In the genomic region with DNA sequence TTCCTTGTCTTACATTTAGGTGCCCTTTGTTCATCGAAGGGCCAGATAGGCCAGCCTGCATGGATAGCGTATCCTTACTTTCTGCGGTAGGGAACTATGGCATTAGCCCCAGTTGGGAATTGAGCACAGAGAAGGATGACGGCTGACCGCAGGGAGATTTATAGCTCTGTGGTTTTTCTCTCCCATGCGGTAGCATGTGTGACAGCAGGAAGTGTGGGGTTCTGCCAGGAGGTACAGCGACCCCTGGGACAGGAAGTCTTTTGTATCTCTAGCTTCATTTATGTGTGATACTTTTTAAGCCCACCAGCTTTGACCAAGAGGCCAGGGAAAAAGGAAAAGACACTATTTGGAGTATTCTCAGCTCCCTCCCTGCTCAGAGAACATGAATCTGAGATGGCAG, we compare ENCODE assay signal across 9 cellular contexts. TPM values are rescaled to one million over a fixed set of nuclear protein-coding genes. Genes with fewer than 3 reads are reported as not detected.
DNase-seq lines count a peak whose midpoint lies in the region; ATAC-seq and TF ChIP-seq lines count a peak whose summit lies in the region.
"Had no signal": no experiment of that assay in that cellular context is flagged by ENCODE, and none has a peak within 500 bp of the region (broad histone marks: within the 10 kb centered on the region; RNA-seq: fewer than 3 reads in every experiment).

No MANE protein-coding gene starts in this region.

- no peaks in the 10 kb centered on the region for H4K20me1 ChIP-seq in DND-41 (ENCODE audit: insufficient read depth, low read length)

- H3K9ac ChIP-seq in DND-41 (ENCODE audit: low read depth, low read length) (peak overlapping the region; percentile 58), mesenchymal stem cell (ENCODE audit: low read length) (no peak overlapping the region)

- no peak overlapping the region for H2BK15ac ChIP-seq in mesenchymal stem cell (ENCODE audit: low read depth, poor library complexity, severe bottlenecking)

- H3K9me3 ChIP-seq in DND-41 (ENCODE audit: insufficient read depth, low read length, severe bottlenecking) (no peaks in the 10 kb centered on the region), mesenchymal stem cell (ENCODE audit: control insufficient read depth, low read length) (peaks cover 14% of the 10 kb centered on the region)

- no peak overlapping the region for H4K91ac ChIP-seq in mesenchymal stem cell (ENCODE audit: low read length)

- no peak overlapping the region for H3K14ac ChIP-seq in mesenchymal stem cell (ENCODE audit: low read length in 2 of 2)

- H3K4me1 Mint-ChIP-seq in activated CD8-positive, alpha-beta T cell treated with anti-CD3 and anti-CD28 coated beads, Interleukin-2, amount 10 ng/mL, durations not matched to agents 7 days and 5 days (ENCODE audit: low read depth) = peaks cover 75% of the 10 kb centered on the region

- H2BK120ac ChIP-seq in mesenchymal stem cell (ENCODE audit: low read depth, low read length) = peak overlapping the region; percentile 11

- peaks cover 70% of the 10 kb centered on the region for H3K4me1 ChIP-seq in DND-41 (ENCODE audit: insufficient read depth, low read length)
- H3K4me1 ChIP-seq in mesenchymal stem cell (ENCODE audit: control insufficient read depth, insufficient read depth, low read depth, low read length) = peaks cover 4% of the 10 kb centered on the region

- H3K9me3 Mint-ChIP-seq in activated CD8-positive, alpha-beta T cell treated with anti-CD3 and anti-CD28 coated beads, Interleukin-2, amount 10 ng/mL, durations not matched to agents 7 days and 5 days (ENCODE audit: insufficient read depth) = no peaks in the 10 kb centered on the region

- POLR2A ChIA-PET in activated CD8-positive, alpha-beta T cell treated with anti-CD3 and anti-CD28 coated beads, Interleukin-2, amount 10 ng/mL, durations not matched to agents 7 days and 5 days (lab: Charles Lee) = interaction anchor here (1.0 to 2.7 kb wide), 4 partner anchors 14 to 33 kb away, joined by 3 to 12 read pairs (median 4); partner anchors contain the start of gene GAB3

- H3K4me3 Mint-ChIP-seq in activated CD8-positive, alpha-beta T cell treated with anti-CD3 and anti-CD28 coated beads, Interleukin-2, amount 10 ng/mL, durations not matched to agents 7 days and 5 days = peak overlapping the region; percentile 49

- no peak overlapping the region for H2AK5ac ChIP-seq in mesenchymal stem cell (ENCODE audit: low read length, severe bottlenecking)

- peak overlapping the region; percentile 7 to 20 for H3K4ac ChIP-seq in mesenchymal stem cell (ENCODE audit: low read depth in 1 of 2, low read length in 2 of 2)

- no peaks in the 10 kb centered on the region for H3K79me1 ChIP-seq in mesenchymal stem cell (replicated peaks; ENCODE audit: low read length, poor library complexity, severe bottlenecking)

- peaks cover 43% of the 10 kb centered on the region for H3K36me3 ChIP-seq in DND-41 (ENCODE audit: insufficient read depth, low read length)
- H3K36me3 ChIP-seq in mesenchymal stem cell (ENCODE audit: control insufficient read depth in 1 of 2, insufficient read depth in 2 of 2, low read depth in 1 of 2, low read length in 2 of 2) = no peaks in the 10 kb centered on the region

- H3K4me2 ChIP-seq in DND-41 (ENCODE audit: insufficient read depth, low read length) (peak overlapping the region; percentile 59), mesenchymal stem cell (ENCODE audit: low read length, poor library complexity, severe bottlenecking) (no peak overlapping the region)
- H3K4me2 ChIP-seq: PC-9 had no signal

- no peak overlapping the region for H2BK5ac ChIP-seq in mesenchymal stem cell (ENCODE audit: low read depth, low read length, poor library complexity, severe bottlenecking)

- H3K23ac ChIP-seq in mesenchymal stem cell (ENCODE audit: low read length in 2 of 2) = no peak overlapping the region

- peak overlapping the region; percentile 73 to 78 for H3K18ac ChIP-seq in mesenchymal stem cell (ENCODE audit: low read depth in 1 of 2, low read length in 2 of 2)

- H2BK12ac ChIP-seq in mesenchymal stem cell (ENCODE audit: low read length in 2 of 2) = peak overlapping the region in 1 of 2 experiments; percentile 37

- ATAC-seq in DND-41 (ENCODE audit: insufficient read depth, low read depth) (peak; percentile 66), HG03520 (IDR thresholded peaks at IDR 0.05; ENCODE audit: unreplicated experiment) (no peak), GM19397 (IDR thresholded peaks at IDR 0.05; ENCODE audit: unreplicated experiment) (no peak), HG03439 (IDR thresholded peaks at IDR 0.05; ENCODE audit: unreplicated experiment) (no peak), GM18909 (IDR thresholded peaks at IDR 0.05; ENCODE audit: poor library complexity, unreplicated experiment) (no peak)
- no peak for ATAC-seq in activated CD8-positive, alpha-beta T cell treated with anti-CD3 and anti-CD28 coated beads, Interleukin-2, amount 10 ng/mL, durations not matched to agents 7 days and 5 days

- peak; percentile 57 for TF ChIP-seq CTCF in DND-41 (IDR thresholded peaks at IDR 0.05; ENCODE audit: borderline replicate concordance, extremely low read depth, low read length, poor library complexity, severe bottlenecking)

- H4K8ac ChIP-seq in mesenchymal stem cell (ENCODE audit: low read length) = no peak overlapping the region

- H3K27ac ChIP-seq in DND-41 (ENCODE audit: low read length) (peak overlapping the region; percentile 96), mesenchymal stem cell (ENCODE audit: low read length, poor library complexity, severe bottlenecking) (no peak overlapping the region)
- H3K27ac ChIP-seq: PC-9 had no signal

- H3K27me3 ChIP-seq in DND-41 (ENCODE audit: insufficient read depth, low read length, poor library complexity) = no peaks in the 10 kb centered on the region
- peaks cover 0 to 8% of the 10 kb centered on the region in 2 experiments for H3K27me3 ChIP-seq in mesenchymal stem cell (ENCODE audit: control insufficient read depth in 1 of 2, insufficient read depth in 1 of 2, low read length in 2 of 2)

- H3K36me3 Mint-ChIP-seq in activated CD8-positive, alpha-beta T cell treated with anti-CD3 and anti-CD28 coated beads, Interleukin-2, amount 10 ng/mL, durations not matched to agents 7 days and 5 days (ENCODE audit: low read depth) = peaks cover 22% of the 10 kb centered on the region

- H3K79me2 ChIP-seq in DND-41 (ENCODE audit: insufficient read depth, low read length) = peaks cover 64% of the 10 kb centered on the region

- H3K4me3 ChIP-seq in DND-41 (ENCODE audit: low read depth in 1 of 2, low read length in 2 of 2) (peak overlapping the region in 1 of 2 experiments; percentile 43; a peak in 2 of 4 replicates), mesenchymal stem cell (ENCODE audit: insufficient read depth in 1 of 2, low read depth in 1 of 2, low read length in 2 of 2) (no peak overlapping the region)
- H3K4me3 ChIP-seq: PC-9 had no signal

- H3K27ac Mint-ChIP-seq in activated CD8-positive, alpha-beta T cell treated with anti-CD3 and anti-CD28 coated beads, Interleukin-2, amount 10 ng/mL, durations not matched to agents 7 days and 5 days = peak overlapping the region; percentile 77

- no peak overlapping the region; the same call in 1 of the 2 replicates for H2AFZ ChIP-seq in DND-41 (ENCODE audit: low read depth, low read length)
- no peak overlapping the region for H2AFZ ChIP-seq in mesenchymal stem cell (ENCODE audit: low read depth, low read length)
- H2AFZ ChIP-seq: PC-9 had no signal

- 0% methylated on average over 6 of the region's 7 CpGs for WGBS in mesenchymal stem cell

- CTCF ChIA-PET in activated CD8-positive, alpha-beta T cell treated with anti-CD3 and anti-CD28 coated beads, Interleukin-2, amount 10 ng/mL, durations not matched to agents 7 days and 5 days (lab: Charles Lee) = interaction anchor here (0.6 to 6.3 kb wide), 11 partner anchors 10 to 200 kb away, joined by 3 to 104 read pairs (median 4); partner anchors contain the start of genes DKC1 and GAB3

- DNase-seq in DND-41 (peak; percentile 79), M059J (ENCODE audit: low read depth) (peak; percentile 95), mesenchymal stem cell (peak; percentile 92)
- DNase-seq in activated CD8-positive, alpha-beta T cell treated with anti-CD3 and anti-CD28 coated beads, Interleukin-2, amount 10 ng/mL, durations not matched to agents 7 days and 5 days = peak; percentile 43
- DNase-seq: PC-9 had no signal

- H3K27me3 Mint-ChIP-seq in activated CD8-positive, alpha-beta T cell treated with anti-CD3 and anti-CD28 coated beads, Interleukin-2, amount 10 ng/mL, durations not matched to agents 7 days and 5 days (ENCODE audit: low read depth) = no peaks in the 10 kb centered on the region

RNA-seq across cellular contexts. Expression of gene GAB3, which starts 33.1 kb away (rescaled TPM):
- 6.0 and 15.6 TPM in 2 replicates for total RNA-seq in M059J (2014; rRNA removed; shearing (Covaris generic))
- total RNA-seq in activated CD8-positive, alpha-beta T cell treated with anti-CD3 and anti-CD28 coated beads, Interleukin-2, amount 10 ng/mL, durations not matched to agents 7 days and 5 days = 10 to 100 TPM in 1 of 2 experiments, 1 to 10 TPM in 1; 9.9 to 10.3 TPM
- 2.8 TPM for polyA plus RNA-seq in mesenchymal stem cell (2013, experiment 1 of 2)
- 2.4 TPM for polyA plus RNA-seq in mesenchymal stem cell (2013, experiment 2 of 2)

RNA-seq across cellular contexts. Expression of gene DKC1, which starts 44.8 kb away (rescaled TPM):
- 63.9 and 71.2 TPM in 2 replicates for total RNA-seq in M059J (2014; rRNA removed; shearing (Covaris generic))
- 10 to 100 TPM; 76.0 to 82.8 TPM for total RNA-seq in activated CD8-positive, alpha-beta T cell treated with anti-CD3 and anti-CD28 coated beads, Interleukin-2, amount 10 ng/mL, durations not matched to agents 7 days and 5 days
- 31.1 TPM for polyA plus RNA-seq in mesenchymal stem cell (2013, experiment 1 of 2)
- 35.1 TPM for polyA plus RNA-seq in mesenchymal stem cell (2013, experiment 2 of 2)

Comparison
In these comparisons a context has a peak if more than half of its experiments do, and no peak if none do; other contexts are left out.
1. DNase-seq: peak in every context shown above with its lines; median percentile 95 in M059J; 92 in mesenchymal stem cell; 79 in DND-41; 43 in activated CD8-positive, alpha-beta T cell treated with anti-CD3 and anti-CD28 coated beads, Interleukin-2, amount 10 ng/mL, durations not matched to agents 7 days and 5 days.